ENCODE assay signal across 1 cellular context in genomic region chr3:194315088-194315964, GRCh38.
TF ChIP-seq lines count a peak whose summit lies in the region.

No MANE protein-coding gene starts in this region.

TF ChIP-seq in HepG2, 621 proteins besides CTCF, POLR2A, EP300 and RAD21 (continued from another document and continues in another):
- TF ChIP-seq HNF4G (IDR thresholded peaks at IDR 0.05; ENCODE audit: borderline replicate concordance, low read depth, low read length) (no peak), HNF4G (CRISPR knock-in tag; IDR thresholded peaks at IDR 0.05; ENCODE audit: borderline replicate concordance, low read depth) (0 out of 2 replicates have a peak, but pooled peaks have one; percentile 38), FOXA1 (IDR thresholded peaks at IDR 0.05) (no peak), FOXA1 (CRISPR knock-in tag; IDR thresholded peaks at IDR 0.05) (no peak; the same call in 1 of the 2 replicates), ARNT2 (CRISPR knock-in tag; IDR thresholded peaks at IDR 0.05; ENCODE audit: low read depth) (peak; percentile 64), MZF1 (CRISPR knock-in tag; IDR thresholded peaks at IDR 0.05; ENCODE audit: borderline replicate concordance) (no peak), SALL2 (CRISPR knock-in tag; IDR thresholded peaks at IDR 0.05) (0 out of 2 replicates have a peak, but pooled peaks have one; percentile 60), RXRA (CRISPR knock-in tag; IDR thresholded peaks at IDR 0.05) (no peak; the same call in 1 of the 2 replicates), ZNF44 (CRISPR knock-in tag; IDR thresholded peaks at IDR 0.05) (no peak), HCFC1 (IDR thresholded peaks at IDR 0.05; ENCODE audit: low read depth, low read length) (no peak), XRCC5 (optimal IDR thresholded peaks at IDR 0.05; ENCODE audit: low read length) (no peak), ZSCAN12 (CRISPR knock-in tag; IDR thresholded peaks at IDR 0.05) (no peak), SOX5 (CRISPR knock-in tag; IDR thresholded peaks at IDR 0.05; ENCODE audit: borderline replicate concordance) (peak; percentile 46; the same call in 1 of the 2 replicates), RFXAP (CRISPR knock-in tag; IDR thresholded peaks at IDR 0.05; ENCODE audit: borderline replicate concordance) (0 out of 2 replicates have a peak, but pooled peaks have one; percentile 52), ZMYM4 (CRISPR knock-in tag; IDR thresholded peaks at IDR 0.05) (peak; percentile 35; the same call in 1 of the 2 replicates), MEF2D (CRISPR knock-in tag; IDR thresholded peaks at IDR 0.05) (no peak), ZNF749 (CRISPR knock-in tag; IDR thresholded peaks at IDR 0.05; ENCODE audit: borderline replicate concordance) (no peak), RAD51 (IDR thresholded peaks at IDR 0.05; ENCODE audit: borderline replicate concordance) (no peak), HNF1B (CRISPR knock-in tag; IDR thresholded peaks at IDR 0.05) (no peak), E2F5 (CRISPR knock-in tag; conservative IDR thresholded peaks at IDR 0.05) (no peak), SRY (CRISPR knock-in tag; IDR thresholded peaks at IDR 0.05) (no peak), ZNF800 (CRISPR knock-in tag; IDR thresholded peaks at IDR 0.05) (peak; percentile 75; the same call in 1 of the 2 replicates), RFX5 (IDR thresholded peaks at IDR 0.05; ENCODE audit: low read depth, low read length) (no peak), ZFP62 (CRISPR knock-in tag; IDR thresholded peaks at IDR 0.05) (no peak), TAF1 (CRISPR knock-in tag; IDR thresholded peaks at IDR 0.05) (0 out of 2 replicates have a peak, but pooled peaks have one; percentile 29), BRF2 (CRISPR knock-in tag; IDR thresholded peaks at IDR 0.05) (no peak), BRCA1 (CRISPR knock-in tag; IDR thresholded peaks at IDR 0.05) (no peak), REPIN1 (CRISPR knock-in tag; IDR thresholded peaks at IDR 0.05; ENCODE audit: borderline replicate concordance, low read depth) (peak; percentile 55; the same call in 1 of the 2 replicates), NR2F6 (IDR thresholded peaks at IDR 0.05) (no peak), NR2F6 (CRISPR knock-in tag; IDR thresholded peaks at IDR 0.05) (no peak), ELF1 (CRISPR knock-in tag; IDR thresholded peaks at IDR 0.05) (peak; percentile 7; the same call in 1 of the 2 replicates), ZNF703 (CRISPR knock-in tag; IDR thresholded peaks at IDR 0.05; ENCODE audit: borderline replicate concordance) (no peak), ZNF589 (CRISPR knock-in tag; conservative IDR thresholded peaks at IDR 0.05) (no peak), ZNF282 (IDR thresholded peaks at IDR 0.05; ENCODE audit: partially characterized antibody) (no peak), KDM1A (CRISPR knock-in tag; IDR thresholded peaks at IDR 0.05) (0 out of 2 replicates have a peak, but pooled peaks have one; percentile 29), PCBP1 (IDR thresholded peaks at IDR 0.05; ENCODE audit: borderline replicate concordance, low read depth, low read length) (no peak), PREB (CRISPR knock-in tag; IDR thresholded peaks at IDR 0.05) (no peak), MTA3 (CRISPR knock-in tag; IDR thresholded peaks at IDR 0.05) (no peak), ZNF777 (CRISPR knock-in tag; IDR thresholded peaks at IDR 0.05) (peak; percentile 95), ZNF75D (CRISPR knock-in tag; IDR thresholded peaks at IDR 0.05; ENCODE audit: borderline replicate concordance) (no peak), ZNF354B (CRISPR knock-in tag; IDR thresholded peaks at IDR 0.05) (no peak), RELA (CRISPR knock-in tag; IDR thresholded peaks at IDR 0.05) (no peak), ZNF747 (CRISPR knock-in tag; IDR thresholded peaks at IDR 0.05; ENCODE audit: borderline replicate concordance) (no peak), GABPA (IDR thresholded peaks at IDR 0.05; ENCODE audit: low read depth, low read length) (no peak), GABPA (CRISPR knock-in tag; IDR thresholded peaks at IDR 0.05; ENCODE audit: low read depth) (no peak), SIN3A (IDR thresholded peaks at IDR 0.05; ENCODE audit: borderline replicate concordance, low read depth, low read length) (no peak), ZNF253 (CRISPR knock-in tag; IDR thresholded peaks at IDR 0.05; ENCODE audit: borderline replicate concordance) (no peak), ZIK1 (CRISPR knock-in tag; IDR thresholded peaks at IDR 0.05; ENCODE audit: borderline replicate concordance, low read depth) (no peak), KMT2A (CRISPR knock-in tag; IDR thresholded peaks at IDR 0.05) (peak; percentile 78; the same call in 1 of the 2 replicates), TFDP1 (CRISPR knock-in tag; IDR thresholded peaks at IDR 0.05; ENCODE audit: borderline replicate concordance) (0 out of 2 replicates have a peak, but pooled peaks have one; percentile 36), ZNF362 (CRISPR knock-in tag; IDR thresholded peaks at IDR 0.05; ENCODE audit: borderline replicate concordance) (no peak), ZNF746 (CRISPR knock-in tag; IDR thresholded peaks at IDR 0.05) (0 out of 2 replicates have a peak, but pooled peaks have one; percentile 42), ZNF609 (CRISPR knock-in tag; IDR thresholded peaks at IDR 0.05; ENCODE audit: borderline replicate concordance) (no peak), TOPORS (CRISPR knock-in tag; IDR thresholded peaks at IDR 0.05) (0 out of 2 replicates have a peak, but pooled peaks have one; percentile 6), SMC3 (IDR thresholded peaks at IDR 0.05; ENCODE audit: low read length) (peak; percentile 47; the same call in 1 of the 2 replicates), CAMTA2 (CRISPR knock-in tag; IDR thresholded peaks at IDR 0.05; ENCODE audit: borderline replicate concordance) (peak; percentile 68; the same call in 1 of the 2 replicates), SKI (IDR thresholded peaks at IDR 0.05; ENCODE audit: partially characterized antibody) (peak; percentile 33), RXRB (CRISPR knock-in tag; IDR thresholded peaks at IDR 0.05; ENCODE audit: borderline replicate concordance) (peak; percentile 58; the same call in 1 of the 2 replicates), FOXK1 (CRISPR knock-in tag; IDR thresholded peaks at IDR 0.05; ENCODE audit: borderline replicate concordance, low read depth) (0 out of 2 replicates have a peak, but pooled peaks have one; percentile 32)
